ENCODE assay signal across 28 cellular contexts in genomic region chr1:41525891-41526587, GRCh38. TPM values are rescaled to one million over a fixed set of nuclear protein-coding genes. Genes with fewer than 3 reads are reported as not detected.
DNase-seq lines count a peak whose midpoint lies in the region; ATAC-seq, FAIRE-seq and TF ChIP-seq lines count a peak whose summit lies in the region.
"Had no signal": no experiment of that assay in that cellular context is flagged by ENCODE, and none has a peak within 500 bp of the region (broad histone marks: within the 10 kb centered on the region; RNA-seq: fewer than 3 reads in every experiment).

No MANE protein-coding gene starts in this region.

- H3K27me3 ChIP-seq in H1 (replicated peaks in 1 of 4; ENCODE audit: control insufficient read depth in 3 of 4, extremely low read depth in 1 of 4, insufficient read depth in 3 of 4, low read length in 3 of 4), result no peaks in the 10 kb centered on the region
- H3K27me3 ChIP-seq: BLaER1, right lobe of liver, transverse colon had no signal

- H2BK20ac ChIP-seq in H1 (ENCODE audit: low read length), result no peak overlapping the region

- no peak overlapping the region for H3K56ac ChIP-seq in H1 (replicated peaks; ENCODE audit: insufficient read length, low read depth, low read length)

- FAIRE-seq in H1 (lab: Jason Lieb, UNC), result no peak
- FAIRE-seq: G401.6 had no signal

- H3K4me2 ChIP-seq in H1 (ENCODE audit: insufficient read depth in 1 of 2, low read depth in 2 of 2, low read length in 2 of 2), result no peak overlapping the region
- H3K4me2 ChIP-seq: BLaER1 had no signal

- no peak overlapping the region for H2BK15ac ChIP-seq in H1 (ENCODE audit: low read length)

- H3K4me1 Mint-ChIP-seq in stimulated activated naive CD8-positive, alpha-beta T cell treated with anti-CD3 and anti-CD28 coated beads, Interleukin-15, amount 100 ng/mL, for 72 hours, result no peaks in the 10 kb centered on the region

- H3K4me1 ChIP-seq in H1 (replicated peaks in 1 of 4; ENCODE audit: control insufficient read depth in 3 of 4, insufficient read depth in 4 of 4, low read length in 3 of 4), result peaks cover 0 to 5% (median 0%) of the 10 kb centered on the region in 4 experiments; a peak in 1 of 7 replicates
- H3K4me1 ChIP-seq: BLaER1, right lobe of liver, transverse colon had no signal

- no peaks in the 10 kb centered on the region for H3K79me1 ChIP-seq in H1 (ENCODE audit: low read depth, low read length)

- no peak for TF ChIP-seq EP300 in H1 (IDR thresholded peaks at IDR 0.05; ENCODE audit: borderline replicate concordance in 1 of 2, low read depth in 2 of 2, low read length in 2 of 2)

- no peaks in the 10 kb centered on the region for H3K79me2 ChIP-seq in H1 (ENCODE audit: control insufficient read depth in 1 of 2, insufficient read depth in 2 of 2, low read length in 2 of 2)

- POLR2A ChIA-PET in H1 (lab: Charles Lee; ENCODE audit: partially characterized antibody), result no interaction called here

- H3K23ac ChIP-seq in H1 (ENCODE audit: insufficient read length), result no peak overlapping the region

- H2BK12ac ChIP-seq in H1 (ENCODE audit: low read depth, low read length), result no peak overlapping the region

- H3K36me3 ChIP-seq in H1 (ENCODE audit: control insufficient read depth in 2 of 4, insufficient read depth in 4 of 4, low read length in 3 of 4), result no peaks in the 10 kb centered on the region
- H3K36me3 ChIP-seq: right lobe of liver, transverse colon had no signal

- no peak overlapping the region for H3K18ac ChIP-seq in H1 (ENCODE audit: extremely low read depth, low read length)

- no peak overlapping the region for H3K14ac ChIP-seq in H1 (ENCODE audit: insufficient read length)

- H2AFZ ChIP-seq in H1 (ENCODE audit: low read length), result no peak overlapping the region
- H2AFZ ChIP-seq: GM23248 had no signal

- TF ChIP-seq POLR2A in H1 (IDR thresholded peaks at IDR 0.05; ENCODE audit: control extremely low read depth in 1 of 2, low read depth in 2 of 2, low read length in 2 of 2), result no peak

- no peak overlapping the region for H3K9ac ChIP-seq in H1 (replicated peaks in 1 of 4; ENCODE audit: extremely low read depth in 1 of 4, low read depth in 3 of 4, low read length in 3 of 4)
- H3K9ac ChIP-seq: BLaER1, GM23248 had no signal

- intact Hi-C loops in left ventricle myocardium superior (cut with micrococcal nuclease), result no loop called here
- intact Hi-C loops in left cardiac atrium (cut with DNase I), result no loop called here

- no peak overlapping the region for H3K27ac Mint-ChIP-seq in stimulated activated naive CD8-positive, alpha-beta T cell treated with anti-CD3 and anti-CD28 coated beads, Interleukin-15, amount 100 ng/mL, for 72 hours

- no peak overlapping the region for H3K4me3 Mint-ChIP-seq in stimulated activated naive CD8-positive, alpha-beta T cell treated with anti-CD3 and anti-CD28 coated beads, Interleukin-15, amount 100 ng/mL, for 72 hours
- H3K4me3 Mint-ChIP-seq: activated T-cell treated with anti-CD3 and anti-CD28 coated beads, Interleukin-2, amount 50 U/mL, for 24 hours; IgD-negative memory B cell had no signal

- WGBS in H1 (ENCODE audit: extremely low coverage in 1 of 2, insufficient coverage in 1 of 2, insufficient read length in 1 of 2, insufficient replicate concordance in 2 of 2, low coverage in 1 of 2, low lambda C conversion rate in 2 of 2, missing lambda C conversion rate in 1 of 2), 2 experiments, result 88 to 100% methylated on average over 5 to 17 of the region's 18 CpGs

- H2BK5ac ChIP-seq in H1 (ENCODE audit: low read depth, low read length), result no peak overlapping the region

- TF ChIP-seq RAD21 in H1 (IDR thresholded peaks at IDR 0.05 in 1 of 2, conservative IDR thresholded peaks at IDR 0.05 in 1 of 2; ENCODE audit: low read depth in 2 of 2, low read length in 2 of 2), result no peak

- H4K8ac ChIP-seq in H1 (ENCODE audit: extremely low read depth, insufficient read depth, low read length), result no peak overlapping the region

- H4K5ac ChIP-seq in H1 (ENCODE audit: insufficient read length, low read depth, low read length), result no peak overlapping the region

- CTCF ChIA-PET in H1 (lab: Charles Lee; ENCODE audit: partially characterized antibody), result interaction anchor here (1.1 to 5.0 kb wide), 6 partner anchors 10 to 94 kb away, joined by 3 to 40 read pairs (median 4); no protein-coding TSS in a partner anchor

- DNase-seq in left ventricle myocardium superior (peak; percentile 14), left cardiac atrium (no peak), NCI-H510A (lab: John Stamatoyannopoulos, UW) (peak; percentile 33), H1 (ENCODE audit: low read depth in 1 of 2, low spot score in 2 of 2) (no peak), EL (no peak)
- DNase-seq in stimulated activated naive CD8-positive, alpha-beta T cell treated with anti-CD3 and anti-CD28 coated beads, Interleukin-15, amount 100 ng/mL, for 72 hours, result no peak
- DNase-seq: activated CD4-positive, CD25-positive, alpha-beta regulatory T cell; activated gamma-delta T cell treated with Interleukin-2 at 50 U/mL for 16 hours; activated T-cell treated with anti-CD3 and anti-CD28 coated beads, Interleukin-2, amount 50 U/mL, for 24 hours; effector CD8-positive, alpha-beta T cell; glutamatergic neuron; GM23248; mesendoderm; NCI-H1694 treated with DMSO at 0.1 percent for 48 hours; NCI-H82; stimulated activated CD4-positive, alpha-beta T cell treated with anti-CD3 and anti-CD28 coated beads, Interleukin-12 subunit alpha, Interleukin-12 subunit beta, amount 100 ng/mL, for 4 hours; stimulated activated CD4-positive, alpha-beta T cell treated with anti-CD3 and anti-CD28 coated beads, Interleukin-2, amount 100 ng/mL, for 48 hours; T-helper 1 cell; transverse colon had no signal

- peaks cover 38% of the 10 kb centered on the region; the same call in 1 of the 2 replicates for H3K23me2 ChIP-seq in H1 (ENCODE audit: low read depth, low read length)

- no peak overlapping the region for H2AK5ac ChIP-seq in H1 (ENCODE audit: low read depth, low read length)

- H3K9me3 ChIP-seq in H1 (ENCODE audit: insufficient read depth in 2 of 2, low read depth in 1 of 2, low read length in 1 of 2), result peaks cover 9 to 10% of the 10 kb centered on the region in 2 experiments; a peak in 2 of 4 replicates
- H3K9me3 ChIP-seq: BLaER1, right lobe of liver, transverse colon had no signal

- no peak for TF ChIP-seq CTCF in H1 (IDR thresholded peaks at IDR 0.05; ENCODE audit: control extremely low read depth in 1 of 3, insufficient read depth in 1 of 3, low read depth in 1 of 3, low read length in 3 of 3)

- H4K20me1 ChIP-seq in H1 (replicated peaks in 1 of 2; ENCODE audit: control insufficient read depth in 1 of 2, insufficient read depth in 2 of 2, low read length in 2 of 2), result peaks cover 0 to 6% of the 10 kb centered on the region in 2 experiments
- H4K20me1 ChIP-seq: BLaER1 had no signal

- no peak overlapping the region for H3K4me3 ChIP-seq in H1 (ENCODE audit: extremely low read depth in 1 of 4, insufficient read depth in 2 of 4, low read depth in 3 of 4, low read length in 4 of 4)
- H3K4me3 ChIP-seq: BLaER1, coronary artery, GM23248, right lobe of liver, SK-N-MC, transverse colon had no signal

- H3K27me3 Mint-ChIP-seq in stimulated activated naive CD8-positive, alpha-beta T cell treated with anti-CD3 and anti-CD28 coated beads, Interleukin-15, amount 100 ng/mL, for 72 hours, result no peaks in the 10 kb centered on the region
- H3K27me3 Mint-ChIP-seq: activated T-cell treated with anti-CD3 and anti-CD28 coated beads, Interleukin-2, amount 50 U/mL, for 24 hours; IgD-negative memory B cell had no signal

- H3K4ac ChIP-seq in H1 (replicated peaks; ENCODE audit: insufficient read length, low read depth, low read length), result no peak overlapping the region

- no peak overlapping the region for H3K27ac ChIP-seq in H1 (ENCODE audit: low read depth, low read length)
- H3K27ac ChIP-seq: BLaER1, coronary artery, GM23248, right lobe of liver, SK-N-MC, transverse colon had no signal

- H2BK120ac ChIP-seq in H1 (replicated peaks; ENCODE audit: low read depth, low read length), result no peak overlapping the region

- H4K91ac ChIP-seq in H1 (replicated peaks; ENCODE audit: insufficient read length, low read length), result no peak overlapping the region

- ATAC-seq in left ventricle myocardium superior (no peak), left cardiac atrium (no peak), GM21786 (IDR thresholded peaks at IDR 0.05; ENCODE audit: unreplicated experiment) (no peak), GM21360 (IDR thresholded peaks at IDR 0.05; ENCODE audit: unreplicated experiment) (no peak)
- ATAC-seq in stimulated activated naive CD8-positive, alpha-beta T cell treated with anti-CD3 and anti-CD28 coated beads, Interleukin-15, amount 100 ng/mL, for 72 hours, result peak; percentile 6
- ATAC-seq: left lobe of liver, right lobe of liver had no signal

- H3K9me3 Mint-ChIP-seq in stimulated activated naive CD8-positive, alpha-beta T cell treated with anti-CD3 and anti-CD28 coated beads, Interleukin-15, amount 100 ng/mL, for 72 hours, result peaks cover 21 to 26% of the 10 kb centered on the region in 2 donors
- H3K9me3 Mint-ChIP-seq: activated T-cell treated with anti-CD3 and anti-CD28 coated beads, Interleukin-2, amount 50 U/mL, for 24 hours; IgD-negative memory B cell had no signal

TF ChIP-seq in H1, 55 proteins besides CTCF, POLR2A, EP300 and RAD21:
- TF ChIP-seq CREB1 (IDR thresholded peaks at IDR 0.05) (no peak), POU5F1 (IDR thresholded peaks at IDR 0.05; ENCODE audit: low read depth, low read length) (no peak), E2F6 (IDR thresholded peaks at IDR 0.05) (no peak), ASH2L (IDR thresholded peaks at IDR 0.05; ENCODE audit: low read length) (peak; percentile 54)

RNA-seq across cellular contexts. Expression of gene EDN2, which starts 41.6 kb away (rescaled TPM):
- 0.27 TPM for total RNA-seq in left ventricle myocardium superior
- total RNA-seq in left cardiac atrium, result 1 to 10 TPM in 1 of 2 donors, under 1 TPM in 1; 0.18 to 1.2 TPM
- 0.39 TPM in 1 of 2 replicates, not detected in the other for total RNA-seq in H1 (2021; fragmentation: NEBNext Ultra II Directional; extraction: Animal tissue kit (Norgen Biotek cat#: 25700))
- polyA plus RNA-seq in H1 (2011; rRNA removed), result 0.32 and 0.39 TPM in 2 replicates
- 0.26 TPM for polyA plus RNA-seq in H1 (2011; cell fraction: cytosol; rRNA removed)
- 0.58 TPM for polyA plus RNA-seq in H1 (2011; cell fraction: nucleus; rRNA removed)
- not detected in 4 replicates for polyA plus RNA-seq in H1 (2012, experiment 1 of 2)
- 1.3 TPM for polyA plus RNA-seq in H1 (2012, experiment 2 of 2)
- polyA plus RNA-seq in H1 (2013, experiment 1 of 2), result 0.16 TPM
- polyA plus RNA-seq in H1 (2013, experiment 2 of 2), result 0.17 TPM
- polyA minus RNA-seq in H1 (2011; rRNA and poly(A)+ RNA removed), result not detected in 2 replicates
- polyA minus RNA-seq in H1 (2011; cell fraction: cytosol; rRNA and poly(A)+ RNA removed), result not detected
- polyA minus RNA-seq in H1 (2011; cell fraction: nucleus; rRNA and poly(A)+ RNA removed), result 0.50 TPM
- total RNA-seq: GM23248, left lobe of liver had no signal
- polyA plus RNA-seq: GM23248, IgD-negative memory B cell had no signal

Comparison
In these comparisons a context has a peak if more than half of its experiments do, and no peak if none do; other contexts are left out.
1. DNase-seq: peak in left ventricle myocardium superior (single experiment) and NCI-H510A (single experiment); none in left cardiac atrium (single experiment), H1 (0 of 2), stimulated activated naive CD8-positive, alpha-beta T cell treated with anti-CD3 and anti-CD28 coated beads, Interleukin-15, amount 100 ng/mL, for 72 hours (0 of 2) and EL (single experiment).